In the genomic region with DNA sequence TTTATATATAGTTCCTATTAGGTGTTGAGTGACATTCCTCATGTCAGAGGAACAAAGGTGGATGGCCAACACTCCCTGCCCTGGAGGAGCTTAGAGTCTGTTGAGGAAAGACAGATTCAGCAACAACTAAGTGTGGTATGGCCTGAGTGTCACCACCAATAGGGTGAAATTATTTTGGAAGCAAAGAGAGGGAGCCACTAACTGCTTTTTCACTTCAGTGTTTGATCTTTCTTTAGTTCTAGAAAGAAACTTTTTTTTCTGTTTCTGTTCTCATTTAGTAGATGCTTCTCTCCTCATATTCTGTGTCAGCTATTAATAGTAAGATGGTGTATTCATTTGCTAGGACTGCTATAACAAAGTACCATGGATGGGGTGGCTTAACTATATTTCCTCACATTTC, we compare ENCODE assay signal across 26 cellular contexts.
"Had no signal": no experiment of that assay in that cellular context is flagged by ENCODE, and none has a peak within 500 bp of the region (broad histone marks: within the 10 kb centered on the region; RNA-seq: fewer than 3 reads in every experiment).

No MANE protein-coding gene starts in this region.

- H3K27me3 Mint-ChIP-seq: effector memory CD8-positive, alpha-beta T cell; naive thymus-derived CD8-positive, alpha-beta T cell; type B pancreatic cell had no signal

- H3K27ac ChIP-seq: esophagus squamous epithelium, lower lobe of right lung, prostate gland, right atrium auricular region, stomach, testis, tibial artery had no signal

- H3K4me3 Mint-ChIP-seq: effector memory CD8-positive, alpha-beta T cell; immature natural killer cell; naive thymus-derived CD8-positive, alpha-beta T cell; nephron progenitor cell; type B pancreatic cell had no signal

- FAIRE-seq: endometrium, frontal cortex, keratinocyte had no signal

- ATAC-seq: effector memory CD8-positive, alpha-beta T cell; left ventricle myocardium superior; lower lobe of right lung; naive thymus-derived CD8-positive, alpha-beta T cell; sciatic nerve had no signal

- H3K27me3 ChIP-seq: esophagus squamous epithelium, right atrium auricular region, stomach, testis, tibial artery had no signal

- H3K4me1 Mint-ChIP-seq: immature natural killer cell; naive thymus-derived CD8-positive, alpha-beta T cell; nephron progenitor cell had no signal

- H3K9me3 Mint-ChIP-seq: effector memory CD8-positive, alpha-beta T cell; immature natural killer cell; naive thymus-derived CD8-positive, alpha-beta T cell; nephron progenitor cell; type B pancreatic cell had no signal

- H3K27ac Mint-ChIP-seq: effector memory CD8-positive, alpha-beta T cell; immature natural killer cell; nephron progenitor cell; type B pancreatic cell had no signal

- DNase-seq: cortex of kidney; effector memory CD8-positive, alpha-beta T cell; erythroblast; esophagus squamous epithelium; hypothalamus; immature natural killer cell; left ventricle myocardium superior; lower lobe of right lung; naive thymus-derived CD8-positive, alpha-beta T cell; nephron progenitor cell; nucleus accumbens; stimulated activated CD4-positive, alpha-beta T cell treated with anti-CD3 and anti-CD28 coated beads, Interleukin-12 subunit alpha, Interleukin-12 subunit beta, amount 100 ng/mL, for 4 hours; stimulated activated CD4-positive, alpha-beta T cell treated with anti-CD3 and anti-CD28 coated beads, Interleukin-1b, Interleukin-23, amount 100 ng/mL, for 48 hours; stimulated activated CD4-positive, alpha-beta T cell treated with anti-CD3 and anti-CD28 coated beads, Interleukin-4, amount 100 ng/mL, for 1 hour; stimulated activated CD8-positive, alpha-beta memory T cell treated with anti-CD3 and anti-CD28 coated beads, Interleukin-4, amount 100 ng/mL, for 48 hours; stimulated activated naive CD4-positive, alpha-beta T cell; stomach; testis; tibial artery had no signal

- H3K4me1 ChIP-seq: esophagus squamous epithelium, lower lobe of right lung, prostate gland, right atrium auricular region, stomach, testis, tibial artery had no signal
